In the genomic region with DNA sequence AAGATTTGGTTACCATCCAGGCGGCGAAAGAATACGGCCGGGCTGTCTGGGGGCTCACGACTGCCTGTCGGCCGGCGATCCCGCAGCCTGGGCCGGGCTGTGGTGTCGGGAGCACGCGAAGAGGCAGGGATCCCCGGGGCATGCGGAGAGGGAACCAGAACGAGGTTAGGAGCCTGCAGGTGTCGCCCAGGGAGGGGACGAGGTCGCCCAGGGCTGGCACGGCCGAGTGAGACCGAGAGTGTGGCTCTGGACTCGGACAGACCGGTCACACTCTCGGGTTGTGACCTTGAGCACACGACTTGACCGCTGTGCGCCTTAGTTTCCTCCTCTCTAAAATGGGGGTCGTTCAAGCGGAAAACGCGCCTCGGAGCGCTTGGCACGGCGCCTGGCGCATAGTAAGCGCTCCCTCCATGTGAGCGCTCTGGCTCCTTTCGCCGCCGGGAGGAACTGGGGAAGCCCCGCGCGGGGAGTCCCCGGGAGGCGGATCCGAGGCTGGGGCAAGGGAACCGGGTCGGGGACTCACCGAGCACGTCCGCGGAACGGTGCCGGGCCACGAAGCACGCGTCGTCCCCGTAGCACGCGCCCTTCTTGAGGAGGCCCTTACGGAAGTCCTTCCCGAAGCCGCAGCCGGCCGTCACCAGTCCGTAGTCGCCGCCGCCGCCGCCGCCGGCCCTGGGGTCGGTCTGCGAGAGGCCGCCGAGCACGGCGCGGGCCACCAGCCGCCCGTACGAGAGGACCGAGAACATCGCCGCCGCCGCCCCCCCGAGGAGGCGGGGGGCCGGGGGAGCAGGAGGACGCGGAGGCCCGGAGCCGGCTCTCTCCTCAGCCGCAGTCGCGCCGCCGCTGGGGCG, we compare ENCODE assay signal across 1 cellular context.
TF ChIP-seq lines count a peak whose summit lies in the region.

No MANE protein-coding gene starts in this region.

TF ChIP-seq in HepG2, 621 proteins besides CTCF, POLR2A, EP300 and RAD21 (continued from another document and continues in another):
- TF ChIP-seq, protein P1, sequence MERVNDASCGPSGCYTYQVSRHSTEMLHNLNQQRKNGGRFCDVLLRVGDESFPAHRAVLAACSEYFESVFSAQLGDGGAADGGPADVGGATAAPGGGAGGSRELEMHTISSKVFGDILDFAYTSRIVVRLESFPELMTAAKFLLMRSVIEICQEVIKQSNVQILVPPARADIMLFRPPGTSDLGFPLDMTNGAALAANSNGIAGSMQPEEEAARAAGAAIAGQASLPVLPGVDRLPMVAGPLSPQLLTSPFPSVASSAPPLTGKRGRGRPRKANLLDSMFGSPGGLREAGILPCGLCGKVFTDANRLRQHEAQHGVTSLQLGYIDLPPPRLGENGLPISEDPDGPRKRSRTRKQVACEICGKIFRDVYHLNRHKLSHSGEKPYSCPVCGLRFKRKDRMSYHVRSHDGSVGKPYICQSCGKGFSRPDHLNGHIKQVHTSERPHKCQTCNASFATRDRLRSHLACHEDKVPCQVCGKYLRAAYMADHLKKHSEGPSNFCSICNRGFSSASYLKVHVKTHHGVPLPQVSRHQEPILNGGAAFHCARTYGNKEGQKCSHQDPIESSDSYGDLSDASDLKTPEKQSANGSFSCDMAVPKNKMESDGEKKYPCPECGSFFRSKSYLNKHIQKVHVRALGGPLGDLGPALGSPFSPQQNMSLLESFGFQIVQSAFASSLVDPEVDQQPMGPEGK (CRISPR knock-in tag; IDR thresholded peaks at IDR 0.05) = no peak
- peak; percentile 91 for TF ChIP-seq KMT2A (CRISPR knock-in tag; IDR thresholded peaks at IDR 0.05)
- TF ChIP-seq ZNF850 (CRISPR knock-in tag; conservative IDR thresholded peaks at IDR 0.05) = no peak
- TF ChIP-seq CREM (IDR thresholded peaks at IDR 0.05) = no peak
- TF ChIP-seq CREM (CRISPR knock-in tag; IDR thresholded peaks at IDR 0.05) = no peak
- TF ChIP-seq, protein P2, sequence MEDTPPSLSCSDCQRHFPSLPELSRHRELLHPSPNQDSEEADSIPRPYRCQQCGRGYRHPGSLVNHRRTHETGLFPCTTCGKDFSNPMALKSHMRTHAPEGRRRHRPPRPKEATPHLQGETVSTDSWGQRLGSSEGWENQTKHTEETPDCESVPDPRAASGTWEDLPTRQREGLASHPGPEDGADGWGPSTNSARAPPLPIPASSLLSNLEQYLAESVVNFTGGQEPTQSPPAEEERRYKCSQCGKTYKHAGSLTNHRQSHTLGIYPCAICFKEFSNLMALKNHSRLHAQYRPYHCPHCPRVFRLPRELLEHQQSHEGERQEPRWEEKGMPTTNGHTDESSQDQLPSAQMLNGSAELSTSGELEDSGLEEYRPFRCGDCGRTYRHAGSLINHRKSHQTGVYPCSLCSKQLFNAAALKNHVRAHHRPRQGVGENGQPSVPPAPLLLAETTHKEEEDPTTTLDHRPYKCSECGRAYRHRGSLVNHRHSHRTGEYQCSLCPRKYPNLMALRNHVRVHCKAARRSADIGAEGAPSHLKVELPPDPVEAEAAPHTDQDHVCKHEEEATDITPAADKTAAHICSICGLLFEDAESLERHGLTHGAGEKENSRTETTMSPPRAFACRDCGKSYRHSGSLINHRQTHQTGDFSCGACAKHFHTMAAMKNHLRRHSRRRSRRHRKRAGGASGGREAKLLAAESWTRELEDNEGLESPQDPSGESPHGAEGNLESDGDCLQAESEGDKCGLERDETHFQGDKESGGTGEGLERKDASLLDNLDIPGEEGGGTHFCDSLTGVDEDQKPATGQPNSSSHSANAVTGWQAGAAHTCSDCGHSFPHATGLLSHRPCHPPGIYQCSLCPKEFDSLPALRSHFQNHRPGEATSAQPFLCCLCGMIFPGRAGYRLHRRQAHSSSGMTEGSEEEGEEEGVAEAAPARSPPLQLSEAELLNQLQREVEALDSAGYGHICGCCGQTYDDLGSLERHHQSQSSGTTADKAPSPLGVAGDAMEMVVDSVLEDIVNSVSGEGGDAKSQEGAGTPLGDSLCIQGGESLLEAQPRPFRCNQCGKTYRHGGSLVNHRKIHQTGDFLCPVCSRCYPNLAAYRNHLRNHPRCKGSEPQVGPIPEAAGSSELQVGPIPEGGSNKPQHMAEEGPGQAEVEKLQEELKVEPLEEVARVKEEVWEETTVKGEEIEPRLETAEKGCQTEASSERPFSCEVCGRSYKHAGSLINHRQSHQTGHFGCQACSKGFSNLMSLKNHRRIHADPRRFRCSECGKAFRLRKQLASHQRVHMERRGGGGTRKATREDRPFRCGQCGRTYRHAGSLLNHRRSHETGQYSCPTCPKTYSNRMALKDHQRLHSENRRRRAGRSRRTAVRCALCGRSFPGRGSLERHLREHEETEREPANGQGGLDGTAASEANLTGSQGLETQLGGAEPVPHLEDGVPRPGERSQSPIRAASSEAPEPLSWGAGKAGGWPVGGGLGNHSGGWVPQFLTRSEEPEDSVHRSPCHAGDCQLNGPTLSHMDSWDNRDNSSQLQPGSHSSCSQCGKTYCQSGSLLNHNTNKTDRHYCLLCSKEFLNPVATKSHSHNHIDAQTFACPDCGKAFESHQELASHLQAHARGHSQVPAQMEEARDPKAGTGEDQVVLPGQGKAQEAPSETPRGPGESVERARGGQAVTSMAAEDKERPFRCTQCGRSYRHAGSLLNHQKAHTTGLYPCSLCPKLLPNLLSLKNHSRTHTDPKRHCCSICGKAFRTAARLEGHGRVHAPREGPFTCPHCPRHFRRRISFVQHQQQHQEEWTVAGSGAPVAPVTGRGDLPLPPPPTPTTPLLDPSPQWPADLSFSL (CRISPR knock-in tag; IDR thresholded peaks at IDR 0.05) = 0 out of 2 replicates have a peak, but pooled peaks have one; percentile 20
- no peak for TF ChIP-seq ZNF776 (CRISPR knock-in tag; IDR thresholded peaks at IDR 0.05)
- TF ChIP-seq RFXAP (CRISPR knock-in tag; IDR thresholded peaks at IDR 0.05; ENCODE audit: borderline replicate concordance) = 0 out of 2 replicates have a peak, but pooled peaks have one; percentile 26
- TF ChIP-seq NAIF1 (CRISPR knock-in tag; IDR thresholded peaks at IDR 0.05; ENCODE audit: borderline replicate concordance) = no peak
- TF ChIP-seq KDM3A (CRISPR knock-in tag; IDR thresholded peaks at IDR 0.05; ENCODE audit: low read depth) = 0 out of 2 replicates have a peak, but pooled peaks have one; percentile 33
- TF ChIP-seq ZKSCAN5 (CRISPR knock-in tag; IDR thresholded peaks at IDR 0.05) = no peak
- TF ChIP-seq ZNF562 (CRISPR knock-in tag; IDR thresholded peaks at IDR 0.05; ENCODE audit: borderline replicate concordance) = no peak
- TF ChIP-seq ZNF205 (CRISPR knock-in tag; IDR thresholded peaks at IDR 0.05) = peak; percentile 99
- TF ChIP-seq, protein P3, sequence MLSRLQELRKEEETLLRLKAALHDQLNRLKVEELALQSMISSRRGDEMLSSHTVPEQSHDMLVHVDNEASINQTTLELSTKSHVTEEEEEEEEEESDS (CRISPR knock-in tag; IDR thresholded peaks at IDR 0.05; ENCODE audit: borderline replicate concordance) = no peak
- TF ChIP-seq FOXO1 (CRISPR knock-in tag; IDR thresholded peaks at IDR 0.05) = no peak; the same call in 1 of the 2 replicates
- TF ChIP-seq, protein P4, sequence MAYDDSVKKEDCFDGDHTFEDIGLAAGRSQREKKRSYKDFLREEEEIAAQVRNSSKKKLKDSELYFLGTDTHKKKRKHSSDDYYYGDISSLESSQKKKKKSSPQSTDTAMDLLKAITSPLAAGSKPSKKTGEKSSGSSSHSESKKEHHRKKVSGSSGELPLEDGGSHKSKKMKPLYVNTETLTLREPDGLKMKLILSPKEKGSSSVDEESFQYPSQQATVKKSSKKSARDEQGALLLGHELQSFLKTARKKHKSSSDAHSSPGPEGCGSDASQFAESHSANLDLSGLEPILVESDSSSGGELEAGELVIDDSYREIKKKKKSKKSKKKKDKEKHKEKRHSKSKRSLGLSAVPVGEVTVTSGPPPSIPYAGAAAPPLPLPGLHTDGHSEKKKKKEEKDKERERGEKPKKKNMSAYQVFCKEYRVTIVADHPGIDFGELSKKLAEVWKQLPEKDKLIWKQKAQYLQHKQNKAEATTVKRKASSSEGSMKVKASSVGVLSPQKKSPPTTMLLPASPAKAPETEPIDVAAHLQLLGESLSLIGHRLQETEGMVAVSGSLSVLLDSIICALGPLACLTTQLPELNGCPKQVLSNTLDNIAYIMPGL (CRISPR knock-in tag; IDR thresholded peaks at IDR 0.05; ENCODE audit: borderline replicate concordance in 1 of 2, low read depth in 1 of 2) = peak; percentile 55 to 74; a peak in 3 of 4 replicates
- TF ChIP-seq U2AF1 (optimal IDR thresholded peaks at IDR 0.05; ENCODE audit: low read depth, low read length) = no peak
- TF ChIP-seq ZFP62 (CRISPR knock-in tag; IDR thresholded peaks at IDR 0.05) = no peak
- TF ChIP-seq CBX1 (IDR thresholded peaks at IDR 0.05; ENCODE audit: low read depth) = no peak
- TF ChIP-seq ZNF563 (CRISPR knock-in tag; IDR thresholded peaks at IDR 0.05) = peak; percentile 88
- TF ChIP-seq, protein P5, sequence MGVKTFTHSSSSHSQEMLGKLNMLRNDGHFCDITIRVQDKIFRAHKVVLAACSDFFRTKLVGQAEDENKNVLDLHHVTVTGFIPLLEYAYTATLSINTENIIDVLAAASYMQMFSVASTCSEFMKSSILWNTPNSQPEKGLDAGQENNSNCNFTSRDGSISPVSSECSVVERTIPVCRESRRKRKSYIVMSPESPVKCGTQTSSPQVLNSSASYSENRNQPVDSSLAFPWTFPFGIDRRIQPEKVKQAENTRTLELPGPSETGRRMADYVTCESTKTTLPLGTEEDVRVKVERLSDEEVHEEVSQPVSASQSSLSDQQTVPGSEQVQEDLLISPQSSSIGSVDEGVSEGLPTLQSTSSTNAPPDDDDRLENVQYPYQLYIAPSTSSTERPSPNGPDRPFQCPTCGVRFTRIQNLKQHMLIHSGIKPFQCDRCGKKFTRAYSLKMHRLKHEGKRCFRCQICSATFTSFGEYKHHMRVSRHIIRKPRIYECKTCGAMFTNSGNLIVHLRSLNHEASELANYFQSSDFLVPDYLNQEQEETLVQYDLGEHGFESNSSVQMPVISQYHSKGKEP (CRISPR knock-in tag; IDR thresholded peaks at IDR 0.05) = no peak
- no peak; the same call in 1 of the 2 replicates for TF ChIP-seq ZNF160 (CRISPR knock-in tag; IDR thresholded peaks at IDR 0.05)
- TF ChIP-seq, protein P6, sequence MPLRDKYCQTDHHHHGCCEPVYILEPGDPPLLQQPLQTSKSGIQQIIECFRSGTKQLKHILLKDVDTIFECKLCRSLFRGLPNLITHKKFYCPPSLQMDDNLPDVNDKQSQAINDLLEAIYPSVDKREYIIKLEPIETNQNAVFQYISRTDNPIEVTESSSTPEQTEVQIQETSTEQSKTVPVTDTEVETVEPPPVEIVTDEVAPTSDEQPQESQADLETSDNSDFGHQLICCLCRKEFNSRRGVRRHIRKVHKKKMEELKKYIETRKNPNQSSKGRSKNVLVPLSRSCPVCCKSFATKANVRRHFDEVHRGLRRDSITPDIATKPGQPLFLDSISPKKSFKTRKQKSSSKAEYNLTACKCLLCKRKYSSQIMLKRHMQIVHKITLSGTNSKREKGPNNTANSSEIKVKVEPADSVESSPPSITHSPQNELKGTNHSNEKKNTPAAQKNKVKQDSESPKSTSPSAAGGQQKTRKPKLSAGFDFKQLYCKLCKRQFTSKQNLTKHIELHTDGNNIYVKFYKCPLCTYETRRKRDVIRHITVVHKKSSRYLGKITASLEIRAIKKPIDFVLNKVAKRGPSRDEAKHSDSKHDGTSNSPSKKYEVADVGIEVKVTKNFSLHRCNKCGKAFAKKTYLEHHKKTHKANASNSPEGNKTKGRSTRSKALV (CRISPR knock-in tag; IDR thresholded peaks at IDR 0.05) = 0 out of 2 replicates have a peak, but pooled peaks have one; percentile 52
- TF ChIP-seq ZFP37 (CRISPR knock-in tag; IDR thresholded peaks at IDR 0.05; ENCODE audit: borderline replicate concordance) = no peak
- TF ChIP-seq ZNF251 (CRISPR knock-in tag; IDR thresholded peaks at IDR 0.05) = no peak
- TF ChIP-seq, protein P7, sequence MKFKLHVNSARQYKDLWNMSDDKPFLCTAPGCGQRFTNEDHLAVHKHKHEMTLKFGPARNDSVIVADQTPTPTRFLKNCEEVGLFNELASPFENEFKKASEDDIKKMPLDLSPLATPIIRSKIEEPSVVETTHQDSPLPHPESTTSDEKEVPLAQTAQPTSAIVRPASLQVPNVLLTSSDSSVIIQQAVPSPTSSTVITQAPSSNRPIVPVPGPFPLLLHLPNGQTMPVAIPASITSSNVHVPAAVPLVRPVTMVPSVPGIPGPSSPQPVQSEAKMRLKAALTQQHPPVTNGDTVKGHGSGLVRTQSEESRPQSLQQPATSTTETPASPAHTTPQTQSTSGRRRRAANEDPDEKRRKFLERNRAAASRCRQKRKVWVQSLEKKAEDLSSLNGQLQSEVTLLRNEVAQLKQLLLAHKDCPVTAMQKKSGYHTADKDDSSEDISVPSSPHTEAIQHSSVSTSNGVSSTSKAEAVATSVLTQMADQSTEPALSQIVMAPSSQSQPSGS (CRISPR knock-in tag; IDR thresholded peaks at IDR 0.05) = no peak
- TF ChIP-seq ISL2 (CRISPR knock-in tag; IDR thresholded peaks at IDR 0.05) = peak; percentile 48; the same call in 1 of the 2 replicates
- TF ChIP-seq RBFOX2 (IDR thresholded peaks at IDR 0.05; ENCODE audit: low read depth, low read length) = peak; percentile 72
- peak; percentile 43 for TF ChIP-seq GABPB1 (CRISPR knock-in tag; IDR thresholded peaks at IDR 0.05)
- TF ChIP-seq ZNF7 (CRISPR knock-in tag; IDR thresholded peaks at IDR 0.05) = no peak
- TF ChIP-seq, protein P8, sequence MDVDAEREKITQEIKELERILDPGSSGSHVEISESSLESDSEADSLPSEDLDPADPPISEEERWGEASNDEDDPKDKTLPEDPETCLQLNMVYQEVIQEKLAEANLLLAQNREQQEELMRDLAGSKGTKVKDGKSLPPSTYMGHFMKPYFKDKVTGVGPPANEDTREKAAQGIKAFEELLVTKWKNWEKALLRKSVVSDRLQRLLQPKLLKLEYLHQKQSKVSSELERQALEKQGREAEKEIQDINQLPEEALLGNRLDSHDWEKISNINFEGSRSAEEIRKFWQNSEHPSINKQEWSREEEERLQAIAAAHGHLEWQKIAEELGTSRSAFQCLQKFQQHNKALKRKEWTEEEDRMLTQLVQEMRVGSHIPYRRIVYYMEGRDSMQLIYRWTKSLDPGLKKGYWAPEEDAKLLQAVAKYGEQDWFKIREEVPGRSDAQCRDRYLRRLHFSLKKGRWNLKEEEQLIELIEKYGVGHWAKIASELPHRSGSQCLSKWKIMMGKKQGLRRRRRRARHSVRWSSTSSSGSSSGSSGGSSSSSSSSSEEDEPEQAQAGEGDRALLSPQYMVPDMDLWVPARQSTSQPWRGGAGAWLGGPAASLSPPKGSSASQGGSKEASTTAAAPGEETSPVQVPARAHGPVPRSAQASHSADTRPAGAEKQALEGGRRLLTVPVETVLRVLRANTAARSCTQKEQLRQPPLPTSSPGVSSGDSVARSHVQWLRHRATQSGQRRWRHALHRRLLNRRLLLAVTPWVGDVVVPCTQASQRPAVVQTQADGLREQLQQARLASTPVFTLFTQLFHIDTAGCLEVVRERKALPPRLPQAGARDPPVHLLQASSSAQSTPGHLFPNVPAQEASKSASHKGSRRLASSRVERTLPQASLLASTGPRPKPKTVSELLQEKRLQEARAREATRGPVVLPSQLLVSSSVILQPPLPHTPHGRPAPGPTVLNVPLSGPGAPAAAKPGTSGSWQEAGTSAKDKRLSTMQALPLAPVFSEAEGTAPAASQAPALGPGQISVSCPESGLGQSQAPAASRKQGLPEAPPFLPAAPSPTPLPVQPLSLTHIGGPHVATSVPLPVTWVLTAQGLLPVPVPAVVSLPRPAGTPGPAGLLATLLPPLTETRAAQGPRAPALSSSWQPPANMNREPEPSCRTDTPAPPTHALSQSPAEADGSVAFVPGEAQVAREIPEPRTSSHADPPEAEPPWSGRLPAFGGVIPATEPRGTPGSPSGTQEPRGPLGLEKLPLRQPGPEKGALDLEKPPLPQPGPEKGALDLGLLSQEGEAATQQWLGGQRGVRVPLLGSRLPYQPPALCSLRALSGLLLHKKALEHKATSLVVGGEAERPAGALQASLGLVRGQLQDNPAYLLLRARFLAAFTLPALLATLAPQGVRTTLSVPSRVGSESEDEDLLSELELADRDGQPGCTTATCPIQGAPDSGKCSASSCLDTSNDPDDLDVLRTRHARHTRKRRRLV (CRISPR knock-in tag; IDR thresholded peaks at IDR 0.05) = no peak
- peak; percentile 83 for TF ChIP-seq HIVEP1 (CRISPR knock-in tag; IDR thresholded peaks at IDR 0.05)
